Comparison of ENCODE assay signal across 8 cellular contexts in the genomic region with DNA sequence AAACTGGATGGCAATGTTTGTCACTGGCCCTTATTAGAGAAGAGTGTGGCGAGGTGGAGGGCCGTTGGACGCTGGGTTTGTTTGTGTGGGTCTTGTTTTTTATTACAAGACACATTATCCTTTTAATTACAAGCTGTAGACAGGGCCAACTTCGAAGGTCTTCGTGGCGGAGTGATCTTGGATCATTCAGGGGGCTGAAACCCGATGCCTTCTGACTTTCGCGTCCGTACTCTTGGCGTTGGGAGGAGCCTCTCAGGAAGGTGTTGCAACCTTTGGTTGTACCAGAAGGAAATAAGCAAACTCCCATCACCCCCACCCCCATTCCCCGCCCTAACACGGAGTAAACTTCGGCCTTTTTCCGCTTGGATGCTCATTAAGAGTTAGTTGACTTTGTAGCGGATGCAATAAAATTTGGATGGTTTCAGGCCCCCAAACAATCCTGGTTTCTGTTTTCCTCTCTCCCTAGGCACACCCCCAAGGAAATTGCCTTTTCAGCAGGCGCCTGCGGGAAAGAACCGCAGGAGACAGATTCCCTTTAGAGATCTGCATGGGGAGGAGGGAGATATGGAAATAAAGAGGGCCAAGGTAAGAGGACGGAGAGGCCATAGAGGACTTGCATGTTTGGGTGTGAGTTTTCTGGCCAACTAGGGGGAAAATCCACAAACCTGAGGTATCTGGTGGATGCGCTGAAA.
DNase-seq lines count a peak whose midpoint lies in the region; ATAC-seq and TF ChIP-seq lines count a peak whose summit lies in the region.

No MANE protein-coding gene starts in this region.

- no peak for ATAC-seq in GM21367 (IDR thresholded peaks at IDR 0.05; ENCODE audit: unreplicated experiment)
- ATAC-seq in GM18867 (IDR thresholded peaks at IDR 0.05; ENCODE audit: unreplicated experiment), result no peak
- ATAC-seq in GM19467 (IDR thresholded peaks at IDR 0.05; ENCODE audit: unreplicated experiment), result no peak

- peak overlapping the region; percentile 75 for H3K4me2 ChIP-seq in mammary epithelial cell (ENCODE audit: insufficient read depth, low read depth, low read length)

- dilution Hi-C loops in mammary epithelial cell (cut with HindIII; ENCODE audit: low sequenced_read_pairs), result no loop called here

- H3K27me3 ChIP-seq in mammary epithelial cell (ENCODE audit: insufficient read depth, low read length), result peaks cover 5% of the 10 kb centered on the region
- peaks cover 42% of the 10 kb centered on the region for H3K27me3 ChIP-seq in neuron (ENCODE audit: insufficient read depth, low read length)

- H3K4me3 ChIP-seq in mammary epithelial cell (replicated peaks in 1 of 3; ENCODE audit: insufficient read depth in 1 of 3, low read depth in 2 of 3, low read length in 3 of 3) (peak overlapping the region; percentile 15 to 49 (median 28)), neuron (ENCODE audit: low read length) (peak overlapping the region; percentile 66)

- H3K36me3 ChIP-seq in ES-I3 (ENCODE audit: insufficient read depth, low read length) (no peaks in the 10 kb centered on the region), mammary epithelial cell (ENCODE audit: insufficient read depth, low read length) (no peaks in the 10 kb centered on the region), neuron (ENCODE audit: insufficient read depth, low read length) (no peaks in the 10 kb centered on the region)

- peaks cover 19% of the 10 kb centered on the region for H3K4me1 ChIP-seq in ES-I3 (ENCODE audit: insufficient read depth, low read length)
- peaks cover 18% of the 10 kb centered on the region for H3K4me1 ChIP-seq in mammary epithelial cell (ENCODE audit: insufficient read depth, low read length)
- peaks cover 37% of the 10 kb centered on the region for H3K4me1 ChIP-seq in neuron (ENCODE audit: insufficient read depth, low read length)

- no TSS peak for BruUV-seq in mammary epithelial cell (replicated peaks; lab: Mats Ljungman, UMichigan)

- DNase-seq in NCI-H146 treated with DMSO at 0.1 percent for 48 hours (lab: John Stamatoyannopoulos, UW; ENCODE audit: unreplicated experiment) (peak; percentile 79), mammary epithelial cell (peak; percentile 17), D341Med (ENCODE audit: low spot score) (no peak)

- in situ Hi-C loops in mammary epithelial cell (cut with MboI; ENCODE audit: low sequenced_read_pairs in 2 of 2), result loop anchor here (10.0 kb wide), 2 partner anchors 453 to 473 kb away; no protein-coding TSS in a partner anchor

- H3K79me2 ChIP-seq in mammary epithelial cell (ENCODE audit: insufficient read depth, low read length), result no peaks in the 10 kb centered on the region

- CTCF ChIA-PET in mammary epithelial cell (lab: Charles Lee; ENCODE audit: low non-redundant PET), result no interaction called here

- H4K20me1 ChIP-seq in mammary epithelial cell (ENCODE audit: insufficient read depth, low read length), result no peaks in the 10 kb centered on the region

- no peak for TF ChIP-seq CTCF in mammary epithelial cell (conservative IDR thresholded peaks at IDR 0.05 in 1 of 2, IDR thresholded peaks at IDR 0.05 in 1 of 2; ENCODE audit: extremely low read depth in 1 of 2, insufficient read depth in 1 of 2, low read depth in 1 of 2, low read length in 2 of 2)

- intact Hi-C loops in mammary epithelial cell (cut with micrococcal nuclease), result no loop called here

- H3K9me3 ChIP-seq in ES-I3 (ENCODE audit: control insufficient read depth, insufficient read depth, low read length) (no peaks in the 10 kb centered on the region), mammary epithelial cell (replicated peaks; ENCODE audit: insufficient read depth, low read length) (no peaks in the 10 kb centered on the region), neuron (ENCODE audit: low read length) (peaks cover 4% of the 10 kb centered on the region)

- no peak overlapping the region for H3K27ac ChIP-seq in mammary epithelial cell (ENCODE audit: insufficient read depth, low read depth, low read length)

- H2AFZ ChIP-seq in mammary epithelial cell (ENCODE audit: low read depth, low read length) (peak overlapping the region; percentile 85), neuron (ENCODE audit: low read depth, low read length) (peak overlapping the region; percentile 67)

- H3K9ac ChIP-seq in ES-I3 (ENCODE audit: low read depth, low read length) (peak overlapping the region; percentile 98), mammary epithelial cell (ENCODE audit: insufficient read depth, low read length) (no peak overlapping the region)

- WGBS in mammary epithelial cell (ENCODE audit: low coverage, missing lambda C conversion rate), result 63% methylated on average over 18 of the region's 21 CpGs
